23 cellular contexts compared by ENCODE assay signal in genomic region chr1:14909273-14909672, GRCh38.
"Had no signal": no experiment of that assay in that cellular context is flagged by ENCODE, and none has a peak within 500 bp of the region (broad histone marks: within the 10 kb centered on the region; RNA-seq: fewer than 3 reads in every experiment).

No MANE protein-coding gene starts in this region.

- H3K9me3 ChIP-seq: gastrocnemius medialis, heart left ventricle had no signal

- H3K27ac Mint-ChIP-seq: activated CD4-positive, alpha-beta memory T cell treated with anti-CD3 and anti-CD28 coated beads, Interleukin-2, amount 10 ng/mL, durations not matched to agents 7 days and 5 days; activated CD4-positive, alpha-beta T cell treated with anti-CD3 and anti-CD28 coated beads, Interleukin-2, amount 10 ng/mL, durations not matched to agents 7 days and 5 days; activated naive CD8-positive, alpha-beta T cell; activated T-cell treated with anti-CD3 and anti-CD28 coated beads, Interleukin-2, amount 50 U/mL, for 24 hours; activated T-cell treated with anti-CD3 and anti-CD28 coated beads, Interleukin-2, amount 50 U/mL, for 72 hours had no signal

- H3K9me3 Mint-ChIP-seq: activated CD4-positive, alpha-beta memory T cell treated with anti-CD3 and anti-CD28 coated beads, Interleukin-2, amount 10 ng/mL, durations not matched to agents 7 days and 5 days; activated CD4-positive, alpha-beta T cell treated with anti-CD3 and anti-CD28 coated beads, Interleukin-2, amount 10 ng/mL, durations not matched to agents 7 days and 5 days; activated T-cell treated with anti-CD3 and anti-CD28 coated beads, Interleukin-2, amount 50 U/mL, for 24 hours; activated T-cell treated with anti-CD3 and anti-CD28 coated beads, Interleukin-2, amount 50 U/mL, for 72 hours had no signal

- H3K36me3 Mint-ChIP-seq: activated naive CD8-positive, alpha-beta T cell had no signal

- H3K27me3 Mint-ChIP-seq: activated CD4-positive, alpha-beta memory T cell treated with anti-CD3 and anti-CD28 coated beads, Interleukin-2, amount 10 ng/mL, durations not matched to agents 7 days and 5 days; activated CD4-positive, alpha-beta T cell treated with anti-CD3 and anti-CD28 coated beads, Interleukin-2, amount 10 ng/mL, durations not matched to agents 7 days and 5 days; activated naive CD8-positive, alpha-beta T cell; activated T-cell treated with anti-CD3 and anti-CD28 coated beads, Interleukin-2, amount 50 U/mL, for 24 hours had no signal

- H3K4me3 ChIP-seq: gastrocnemius medialis, heart left ventricle had no signal

- H3K4me1 Mint-ChIP-seq: activated CD4-positive, alpha-beta memory T cell treated with anti-CD3 and anti-CD28 coated beads, Interleukin-2, amount 10 ng/mL, durations not matched to agents 7 days and 5 days; activated CD4-positive, alpha-beta T cell treated with anti-CD3 and anti-CD28 coated beads, Interleukin-2, amount 10 ng/mL, durations not matched to agents 7 days and 5 days had no signal

- H3K4me1 ChIP-seq: gastrocnemius medialis had no signal

- H3K36me3 ChIP-seq: brain microvascular endothelial cell, gastrocnemius medialis, heart left ventricle had no signal

- H3K4me3 Mint-ChIP-seq: activated CD4-positive, alpha-beta memory T cell treated with anti-CD3 and anti-CD28 coated beads, Interleukin-2, amount 10 ng/mL, durations not matched to agents 7 days and 5 days; activated CD4-positive, alpha-beta T cell treated with anti-CD3 and anti-CD28 coated beads, Interleukin-2, amount 10 ng/mL, durations not matched to agents 7 days and 5 days; activated naive CD8-positive, alpha-beta T cell; activated T-cell treated with anti-CD3 and anti-CD28 coated beads, Interleukin-2, amount 50 U/mL, for 24 hours; activated T-cell treated with anti-CD3 and anti-CD28 coated beads, Interleukin-2, amount 50 U/mL, for 72 hours had no signal

- DNase-seq: activated CD4-positive, alpha-beta memory T cell treated with anti-CD3 and anti-CD28 coated beads, Interleukin-2, amount 10 ng/mL, durations not matched to agents 7 days and 5 days; activated CD4-positive, alpha-beta T cell treated with anti-CD3 and anti-CD28 coated beads for 1 hour; activated CD4-positive, alpha-beta T cell treated with anti-CD3 and anti-CD28 coated beads for 4 hours; activated CD4-positive, alpha-beta T cell treated with anti-CD3 and anti-CD28 coated beads, Interleukin-2, amount 10 ng/mL, durations not matched to agents 7 days and 5 days; activated CD4-positive, alpha-beta T cell treated with anti-CD3 and anti-CD28 coated beads, Interleukin-2, amount 50 U/mL, for 4 hours; activated CD8-positive, alpha-beta memory T cell treated with anti-CD3 and anti-CD28 coated beads, Interleukin-2, amount 50 U/mL, for 48 hours; activated gamma-delta T cell; activated naive CD4-positive, alpha-beta T cell; activated naive CD4-positive, alpha-beta T cell treated with anti-CD3 and anti-CD28 coated beads, Interleukin-2, amount 50 U/mL, for 16 hours; activated T-cell treated with anti-CD3 and anti-CD28 coated beads for 4 hours; activated T-cell treated with anti-CD3 and anti-CD28 coated beads, Interleukin-2, amount 50 U/mL, for 24 hours; activated T-cell treated with anti-CD3 and anti-CD28 coated beads, Interleukin-2, amount 50 U/mL, for 72 hours; amniotic stem cell; anterior cingulate cortex; brain microvascular endothelial cell; caudate nucleus; effector CD8-positive, alpha-beta T cell; gastrocnemius medialis; glutamatergic neuron; T-helper 2 cell had no signal

- H3K27ac ChIP-seq: brain microvascular endothelial cell, gastrocnemius medialis, heart left ventricle had no signal

- H3K27me3 ChIP-seq: brain microvascular endothelial cell, foreskin keratinocyte, gastrocnemius medialis, heart left ventricle had no signal

- ATAC-seq: activated T-cell treated with anti-CD3 and anti-CD28 coated beads, Interleukin-2, amount 50 U/mL, for 72 hours; foreskin keratinocyte; gastrocnemius medialis had no signal
